2 cellular contexts compared by ENCODE assay signal in genomic region chr10:32906595-32906994, GRCh38.
A peak's percentile ranks its signal among the peaks of the same experiment; 100 is the strongest.
TF ChIP-seq lines count a peak whose summit lies in the region.

No MANE protein-coding gene starts in this region.

TF ChIP-seq in A549, 52 proteins besides CTCF, POLR2A, EP300 and RAD21:
- peak; percentile 67; the same call in 1 of the 2 replicates for TF ChIP-seq HOXA7 (CRISPR knock-in tag; IDR thresholded peaks at IDR 0.05)
- no peak for TF ChIP-seq NPAS2 (CRISPR knock-in tag; IDR thresholded peaks at IDR 0.05; ENCODE audit: borderline replicate concordance)
- no peak for TF ChIP-seq HOXB13 (CRISPR knock-in tag; IDR thresholded peaks at IDR 0.05; ENCODE audit: low read depth)
- TF ChIP-seq SREBF2 (IDR thresholded peaks at IDR 0.05): no peak
- no peak for TF ChIP-seq EHF (CRISPR knock-in tag; IDR thresholded peaks at IDR 0.05)
- TF ChIP-seq FOSB (CRISPR knock-in tag; IDR thresholded peaks at IDR 0.05): peak; percentile 41; the same call in 1 of the 2 replicates

TF ChIP-seq in K562, 482 proteins besides CTCF, POLR2A, EP300 and RAD21:
- TF ChIP-seq ZSCAN29 (IDR thresholded peaks at IDR 0.05): no peak
- TF ChIP-seq RBM22 (IDR thresholded peaks at IDR 0.05; ENCODE audit: low read depth, low read length, poor library complexity, severe bottlenecking): peak; percentile 37
TF ChIP-seq in K562: peak in this region for 1.
